Comparison of ENCODE assay signal across 37 cellular contexts in genomic region chrX:101262590-101262989, GRCh38. TPM values are rescaled to one million over a fixed set of nuclear protein-coding genes. Genes with fewer than 3 reads are reported as not detected.
"Had no signal": no experiment of that assay in that cellular context is flagged by ENCODE, and none has a peak within 500 bp of the region (broad histone marks: within the 10 kb centered on the region; RNA-seq: fewer than 3 reads in every experiment).

No MANE protein-coding gene starts in this region.

- H3K9me3 ChIP-seq: MG63 had no signal

- H3K4me3 ChIP-seq: MG63 had no signal

- H3K27me3 ChIP-seq: MG63 had no signal

- H3K36me3 ChIP-seq: MG63 had no signal

- DNase-seq: Karpas-422, Kasumi-1, KG1, MG63, MM.1S, MV-4-11, NCI-H1048, NCI-H1092, NCI-H1092 treated with DMSO at 0.1 percent for 48 hours, NCI-H1105, NCI-H1105 treated with DMSO at 0.1 percent for 48 hours, NCI-H1417, NCI-H1417 treated with DMSO at 0.1 percent for 48 hours, NCI-H1436, NCI-H1436 treated with DMSO at 0.1 percent for 48 hours, NCI-H146, NCI-H1694, NCI-H1694 treated with DMSO at 0.1 percent for 48 hours, NCI-H187, NCI-H187 treated with DMSO at 0.1 percent for 48 hours, NCI-H1930, NCI-H2029, NCI-H2029 treated with DMSO at 0.1 percent for 48 hours, NCI-H2081, NCI-H2081 treated with DMSO at 0.1 percent for 48 hours, NCI-H2107, NCI-H2171, NCI-H2171 treated with DMSO at 0.1 percent for 48 hours, NCI-H2227 treated with DMSO at 0.1 percent for 48 hours, NCI-H226, NCI-H345, NCI-H446, NCI-H510A had no signal

- H3K27ac ChIP-seq: KMS-11 had no signal

- H3K9ac ChIP-seq: KMS-11 had no signal

- H3K4me2 ChIP-seq: KMS-11 had no signal

RNA-seq across cellular contexts. Expression of gene TAF7L, which starts 28.5 kb away (rescaled TPM):
- total RNA-seq: LHCN-M2, M059J, NCI-H460 had no signal
